Comparison of ENCODE assay signal across 10 cellular contexts in the genomic region with DNA sequence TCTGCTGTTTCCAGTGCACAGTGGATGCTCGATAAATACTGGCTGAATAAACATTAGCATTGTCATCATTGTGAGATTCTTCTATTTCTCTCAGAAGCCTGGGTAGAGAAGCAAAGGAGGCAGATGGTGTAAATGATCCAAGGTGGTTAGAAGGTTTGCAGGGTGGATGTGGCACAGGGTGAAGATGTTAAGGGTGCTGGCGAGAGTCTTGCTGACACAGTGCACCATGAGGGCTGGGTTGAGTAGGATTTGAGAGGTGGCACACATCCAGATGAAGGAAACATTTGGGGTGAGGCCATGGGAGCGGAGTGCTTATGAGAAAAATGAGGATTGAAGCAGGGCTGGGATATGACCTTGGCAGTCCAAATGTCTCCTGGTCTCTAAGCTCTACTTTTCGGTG. TPM values are rescaled to one million over a fixed set of nuclear protein-coding genes. Genes with fewer than 3 reads are reported as not detected.
"Had no signal": no experiment of that assay in that cellular context is flagged by ENCODE, and none has a peak within 500 bp of the region (broad histone marks: within the 10 kb centered on the region; RNA-seq: fewer than 3 reads in every experiment).

No MANE protein-coding gene starts in this region.

- H3K27ac ChIP-seq: GM23248 had no signal

- H3K27ac Mint-ChIP-seq: GM23338, H9, HFFc6 had no signal

- H3K4me1 ChIP-seq: HAP-1 had no signal

- H3K4me2 ChIP-seq: GM23338 had no signal

- ATAC-seq: GM23338, HCT116 had no signal

- H3K36me3 ChIP-seq: HAP-1 had no signal

- H2AFZ ChIP-seq: GM23248, GM23338 had no signal

- H3K9ac ChIP-seq: GM23248 had no signal

- H3K4me3 Mint-ChIP-seq: GM23338, H9, HFFc6 had no signal

- H3K9me3 ChIP-seq: HAP-1 had no signal

- DNase-seq: GOT3, H7, H9, HCEC 1CT, HFFc6 had no signal

- H3K9me3 Mint-ChIP-seq: GM23338, H9, HFFc6 had no signal

- H3K4me3 ChIP-seq: GM23248, GM23338, HAP-1 had no signal

RNA-seq across cellular contexts. Expression of a gene that starts 17.8 kb away (rescaled TPM):
- total RNA-seq: GM23248, H4, HFFc6 had no signal
